Comparison of ENCODE assay signal across 8 cellular contexts in the genomic region with DNA sequence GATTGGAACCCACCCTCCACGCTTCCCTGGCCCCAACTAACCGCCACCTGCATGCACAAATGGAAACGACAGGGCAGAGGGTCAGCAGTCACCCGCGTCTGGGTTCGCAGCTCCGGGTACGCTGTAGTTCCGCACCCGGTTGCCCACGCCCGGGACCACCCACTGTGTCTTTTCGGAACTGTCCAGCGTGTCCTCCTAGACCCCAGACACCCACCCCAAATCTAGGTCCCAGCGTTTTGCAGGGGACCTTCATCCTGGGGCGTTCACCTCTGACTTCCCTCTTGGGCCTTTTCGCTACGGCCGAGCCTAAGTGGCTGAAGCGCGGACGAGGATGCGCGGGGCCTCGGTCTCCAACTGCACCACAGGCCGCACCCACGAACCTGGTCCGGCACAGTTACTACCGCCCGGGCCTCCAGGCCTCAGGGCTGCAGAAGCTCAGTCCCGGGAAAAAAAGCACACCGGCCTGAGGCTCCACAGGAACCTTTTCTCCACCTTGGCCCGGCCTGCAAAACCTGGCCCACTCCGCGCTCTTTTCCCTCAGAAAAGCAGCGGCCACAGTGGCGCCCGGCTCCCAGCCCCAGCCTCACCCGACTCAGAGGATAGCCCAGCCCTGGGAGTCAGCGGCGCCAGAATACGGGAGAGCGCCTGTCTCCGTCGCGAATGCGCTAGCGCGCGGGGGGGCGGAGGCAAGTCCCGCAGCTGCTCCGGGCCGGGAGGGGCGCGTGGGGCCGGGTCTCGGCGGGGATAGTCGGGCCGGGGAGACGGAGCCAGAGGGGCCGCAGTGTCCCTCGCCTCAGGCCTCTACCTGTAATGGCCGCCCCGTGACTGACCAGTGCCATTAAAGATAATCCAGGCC. TPM values are rescaled to one million over a fixed set of nuclear protein-coding genes. Genes with fewer than 3 reads are reported as not detected.
DNase-seq lines count a peak whose midpoint lies in the region; ATAC-seq and TF ChIP-seq lines count a peak whose summit lies in the region.

A gene (minus strand): TSS at position 633 of the 856 bp plus-strand sequence. CDS start 7,643 bp downstream, outside the sequence.

- intact Hi-C loops in aorta (cut with DNase I): loop anchor here (2.0 to 10.0 kb wide), 2 partner anchors 60 kb away; a partner anchor contains a TSS

- H3K36me3 ChIP-seq in ES-I3 (ENCODE audit: insufficient read depth, low read length): no peaks in the 10 kb centered on the region
- H3K36me3 ChIP-seq in aorta (ENCODE audit: control insufficient read depth in 1 of 2, insufficient read depth in 2 of 2, low read length in 1 of 2): no peaks in the 10 kb centered on the region

- H3K9me3 ChIP-seq in ES-I3 (ENCODE audit: control insufficient read depth, insufficient read depth, low read length): no peaks in the 10 kb centered on the region
- peaks cover under 1% of the 10 kb centered on the region for H3K9me3 ChIP-seq in aorta (ENCODE audit: control insufficient read depth, low read length)

- ATAC-seq in aorta (ENCODE audit: low FRiP score): peak; percentile 98

- no peak for TF ChIP-seq CTCF in retinal pigment epithelial cell (conservative IDR thresholded peaks at IDR 0.05; ENCODE audit: low read depth, low read length)

- H3K9ac ChIP-seq in ES-I3 (ENCODE audit: low read depth, low read length): peak within 1 kb of the TSS; percentile 91

- no peaks in the 10 kb centered on the region for H3K27me3 ChIP-seq in aorta (ENCODE audit: control insufficient read depth in 1 of 2, insufficient read depth in 2 of 2, low read length in 1 of 2)

- 1% methylated on average over 63 to 66 of the region's 66 CpGs for WGBS in aorta, 2 donors

- no peaks in the 10 kb centered on the region for H3K4me1 ChIP-seq in ES-I3 (ENCODE audit: insufficient read depth, low read length)
- H3K4me1 ChIP-seq in aorta (ENCODE audit: control insufficient read depth in 1 of 2, insufficient read depth in 2 of 2, low read length in 2 of 2): no peaks in the 10 kb centered on the region

- H3K4me3 ChIP-seq in retinal pigment epithelial cell (ENCODE audit: low read length) (peak within 1 kb of the TSS; percentile 81), aorta (ENCODE audit: low read length in 2 of 2) (peak within 1 kb of the TSS; percentile 59 to 82)

- DNase-seq in HCEC 1CT (peak; percentile 85), NCI-H1105 treated with DMSO at 0.1 percent for 48 hours (lab: John Stamatoyannopoulos, UW) (peak; percentile 69), T-helper 2 cell (peak; percentile 55 to 78 (median 72)), astrocyte of the hippocampus (ENCODE audit: low read depth, low spot score) (peak; percentile 91), hypothalamus (lab: John Stamatoyannopoulos, UW) (peak; percentile 58 to 96 (median 89)), retinal pigment epithelial cell (ENCODE audit: low read depth) (peak; percentile 30), aorta (peak; percentile 90 to 93)

- H3K27ac ChIP-seq in aorta (ENCODE audit: low read depth in 1 of 2, low read length in 2 of 2): peak within 1 kb of the TSS; percentile 36 to 55

RNA-seq across cellular contexts. Expression of the gene that starts here (rescaled TPM):
- total RNA-seq in aorta: 10 to 100 TPM; 11.8 to 15.7 TPM
- polyA plus RNA-seq in aorta: 1 to 10 TPM; 1.9 to 4.7 TPM

Comparison
In these comparisons a context has a peak if more than half of its experiments do, and no peak if none do; other contexts are left out.
1. Peak in every context shown above with its lines: DNase-seq, ATAC-seq, H3K4me3 ChIP-seq and H3K27ac ChIP-seq.
2. DNase-seq: peak in every context shown above with its lines; median percentile 92 in aorta; 91 in astrocyte of the hippocampus; 89 in hypothalamus; 85 in HCEC 1CT; 72 in T-helper 2 cell; 69 in NCI-H1105 treated with DMSO at 0.1 percent for 48 hours; 30 in retinal pigment epithelial cell.